Comparison of ENCODE assay signal across 8 cellular contexts in genomic region chr7:75442465-75443111, GRCh38. TPM values are rescaled to one million over a fixed set of nuclear protein-coding genes. Genes with fewer than 3 reads are reported as not detected.
A peak's percentile ranks its signal among the peaks of the same experiment; 100 is the strongest.
DNase-seq lines count a peak whose midpoint lies in the region; ATAC-seq, FAIRE-seq and TF ChIP-seq lines count a peak whose summit lies in the region.
"Not testable (repeated sequence)": the region's sequence is repeated elsewhere in the genome, so short reads cannot be mapped to it uniquely, and the experiment has no call there.

No MANE protein-coding gene starts in this region.

- H3K4me3 Mint-ChIP-seq in T-cell, result peak overlapping the region; percentile 86 to 92 (median 89)
- H3K4me3 Mint-ChIP-seq in naive thymus-derived CD4-positive, alpha-beta T cell, result peak overlapping the region; percentile 84 to 97 (median 94)

- H3K27ac ChIP-seq in angular gyrus (ENCODE audit: low read depth, low read length) (peak overlapping the region; percentile 62), gastroesophageal sphincter (peak overlapping the region; percentile 80 to 88 (median 86)), thoracic aorta (peak overlapping the region; percentile 75 to 76)
- peak overlapping the region; percentile 73 for H3K27ac ChIP-seq in naive thymus-derived CD4-positive, alpha-beta T cell (ENCODE audit: low read depth, low read length)

- peaks cover 20% of the 10 kb centered on the region for H3K36me3 Mint-ChIP-seq in T-cell
- H3K36me3 Mint-ChIP-seq in naive thymus-derived CD4-positive, alpha-beta T cell, result peaks cover 7 to 24% (median 18%) of the 10 kb centered on the region in 5 donors

- H3K27me3 ChIP-seq in H7 (ENCODE audit: control insufficient read depth, insufficient read depth, low read length); gastroesophageal sphincter; naive thymus-derived CD4-positive, alpha-beta T cell (ENCODE audit: control insufficient read depth in 2 of 2, insufficient read depth in 2 of 2, low read length in 2 of 2); thoracic aorta (replicated peaks; ENCODE audit: insufficient read depth): not testable (repeated sequence)

- WGBS in gastroesophageal sphincter (ENCODE audit: low coverage in 1 of 2), 2 donors, result no CpG with 5 or more reads among the region's 76 CpGs

- peaks cover 0 to 15% (median 0%) of the 10 kb centered on the region in 3 donors for H3K4me1 ChIP-seq in gastroesophageal sphincter
- not testable (repeated sequence) for H3K4me1 ChIP-seq in naive thymus-derived CD4-positive, alpha-beta T cell (ENCODE audit: control insufficient read depth in 2 of 2, insufficient read depth in 2 of 2, low read length in 2 of 2); thoracic aorta (ENCODE audit: control insufficient read depth in 1 of 2, low read depth in 2 of 2)

- CTCF ChIA-PET in T-cell (lab: Charles Lee); naive thymus-derived CD4-positive, alpha-beta T cell (lab: Charles Lee): not testable (repeated sequence)

- H3K9me3 Mint-ChIP-seq in T-cell; naive thymus-derived CD4-positive, alpha-beta T cell: not testable (repeated sequence)

- H3K9me3 ChIP-seq in gastroesophageal sphincter; naive thymus-derived CD4-positive, alpha-beta T cell (ENCODE audit: control insufficient read depth in 2 of 3, low read length in 3 of 3); thoracic aorta: not testable (repeated sequence)

- H3K4me1 Mint-ChIP-seq in T-cell, result peaks cover 18 to 28% (median 22%) of the 10 kb centered on the region in 3 donors
- H3K4me1 Mint-ChIP-seq in naive thymus-derived CD4-positive, alpha-beta T cell, result peaks cover 6 to 30% (median 18%) of the 10 kb centered on the region in 7 donors

- H3K4me3 ChIP-seq in H7 (ENCODE audit: insufficient read depth, low read depth, low read length) (peak overlapping the region; percentile 39), gastroesophageal sphincter (peak overlapping the region; percentile 57 to 86), thoracic aorta (peak overlapping the region; percentile 87)
- H3K4me3 ChIP-seq in naive thymus-derived CD4-positive, alpha-beta T cell (ENCODE audit: low read length), result peak overlapping the region; percentile 59

- H3K27me3 Mint-ChIP-seq in T-cell; naive thymus-derived CD4-positive, alpha-beta T cell: not testable (repeated sequence)

- peaks cover 12% of the 10 kb centered on the region for H3K36me3 ChIP-seq in H7 (replicated peaks; ENCODE audit: control insufficient read depth, insufficient read depth, low read length)
- H3K36me3 ChIP-seq in gastroesophageal sphincter, result peaks cover 3 to 33% of the 10 kb centered on the region in 2 donors
- H3K36me3 ChIP-seq in naive thymus-derived CD4-positive, alpha-beta T cell (ENCODE audit: control insufficient read depth in 2 of 3, insufficient read depth in 3 of 3, low read length in 3 of 3), result peaks cover 8 to 20% (median 19%) of the 10 kb centered on the region in 3 experiments
- peaks cover 24% of the 10 kb centered on the region for H3K36me3 ChIP-seq in thoracic aorta

- TF ChIP-seq EP300 in gastroesophageal sphincter (IDR thresholded peaks at IDR 0.05), result not testable (repeated sequence)

- TF ChIP-seq CTCF in gastroesophageal sphincter (IDR thresholded peaks at IDR 0.05), result peak in 1 of 4 experiments; percentile 9
- not testable (repeated sequence) for TF ChIP-seq CTCF in thoracic aorta (IDR thresholded peaks at IDR 0.05)

- POLR2A ChIA-PET in T-cell (lab: Charles Lee); naive thymus-derived CD4-positive, alpha-beta T cell (lab: Charles Lee): not testable (repeated sequence)

- intact Hi-C loops in naive thymus-derived CD4-positive, alpha-beta T cell (cut with micrococcal nuclease), result loop anchor here in 1 of 2 donors (2.0 kb wide), 1 partner anchor 16 kb away; no protein-coding TSS in a partner anchor

- TF ChIP-seq POLR2A in GM12891 (IDR thresholded peaks at IDR 0.05; ENCODE audit: low read depth, low read length), result not testable (repeated sequence)
- peak; percentile 74 to 79 for TF ChIP-seq POLR2A in gastroesophageal sphincter (IDR thresholded peaks at IDR 0.05)

- DNase-seq in GM12891 (ENCODE audit: insufficient read length, low spot score); H7; thoracic aorta (ENCODE audit: low spot score): not testable (repeated sequence)
- peak; percentile 1 for DNase-seq in HS-5 (ENCODE audit: low read depth)
- peak in 15 of 34 experiments; percentile 3 to 61 (median 20) for DNase-seq in T-cell
- peak; percentile 26 to 67 (median 61) for DNase-seq in naive thymus-derived CD4-positive, alpha-beta T cell

- ATAC-seq in T-cell (replicated peaks in 1 of 4) (peak; percentile 96 to 98 (median 96)), gastroesophageal sphincter (peak; percentile 97), thoracic aorta (ENCODE audit: insufficient number of reproducible peaks, low FRiP score, low read depth) (peak; percentile 89)
- ATAC-seq in naive thymus-derived CD4-positive, alpha-beta T cell, result peak; percentile 98

- H3K27ac Mint-ChIP-seq in T-cell, result peak overlapping the region; percentile 94 to 95
- peak overlapping the region; percentile 66 to 99 (median 97) for H3K27ac Mint-ChIP-seq in naive thymus-derived CD4-positive, alpha-beta T cell

- peak; percentile 93 for FAIRE-seq in GM12891 (lab: Jason Lieb, UNC)

RNA-seq across cellular contexts. Expression of gene POM121C, which starts 43.5 kb away (rescaled TPM):
- 30.2 TPM for polyA plus RNA-seq in GM12891 (2012; ENCODE audit: low read depth, missing spikeins)
- total RNA-seq in H7 (2014; rRNA removed; shearing (Covaris generic)), result 8.4 and 13.2 TPM in 2 replicates
- total RNA-seq in T-cell (100 to 1,000 TPM in 2 of 5 donors, 10 to 100 TPM in 3; 76.9 to 113 (median 86.1) TPM), gastroesophageal sphincter (10 to 100 TPM in 3 of 4 donors, 1 to 10 TPM in 1; 9.0 to 26.8 (median 23.7) TPM), thoracic aorta (10 to 100 TPM; 31.3 to 55.4 TPM)
- 100 to 1,000 TPM in 2 of 5 experiments, 10 to 100 TPM in 3; 92.1 to 106 (median 97.8) TPM for total RNA-seq in naive thymus-derived CD4-positive, alpha-beta T cell
- polyA plus RNA-seq in naive thymus-derived CD4-positive, alpha-beta T cell, result 10 to 100 TPM; 15.6 to 31.6 TPM

RNA-seq across cellular contexts. Expression of gene TRIM73, which starts 47.2 kb away (rescaled TPM):
- polyA plus RNA-seq in GM12891 (2012; ENCODE audit: low read depth, missing spikeins), result 2.0 TPM
- 1.4 and 5.7 TPM in 2 replicates for total RNA-seq in H7 (2014; rRNA removed; shearing (Covaris generic))
- total RNA-seq in T-cell (10 to 100 TPM; 20.7 to 45.0 (median 30.1) TPM), gastroesophageal sphincter (1 to 10 TPM in 2 of 4 donors, under 1 TPM in 1, not detected in 1; 0.94 to 5.4 (median 1.5) TPM), thoracic aorta (1 to 10 TPM; 2.2 to 2.5 TPM)
- 10 to 100 TPM; 14.2 to 33.2 (median 30.0) TPM for total RNA-seq in naive thymus-derived CD4-positive, alpha-beta T cell
- 1 to 10 TPM; 1.3 to 2.8 TPM for polyA plus RNA-seq in naive thymus-derived CD4-positive, alpha-beta T cell

RNA-seq across cellular contexts. Expression of gene SPDYE5, which starts 49.5 kb away (rescaled TPM):
- polyA plus RNA-seq in GM12891 (2012; ENCODE audit: low read depth, missing spikeins), result 0.12 TPM
- total RNA-seq in H7 (2014; rRNA removed; shearing (Covaris generic)), result not detected in 2 replicates
- total RNA-seq in T-cell (under 1 TPM in 2 of 5 donors, not detected in 3; 0.23 to 0.30 TPM), gastroesophageal sphincter (not detected), thoracic aorta (not detected)
- total RNA-seq in naive thymus-derived CD4-positive, alpha-beta T cell, result under 1 TPM in 4 of 5 experiments, not detected in 1; 0.24 to 0.57 (median 0.38) TPM
- polyA plus RNA-seq in naive thymus-derived CD4-positive, alpha-beta T cell, result under 1 TPM; 0.14 to 0.37 TPM
